3 cellular contexts compared by ENCODE assay signal in genomic region chr11:6799402-6799801, GRCh38.
TF ChIP-seq lines count a peak whose summit lies in the region.

Gene OR6A2 (minus strand): TSS chr11:6799689. CDS start chr11:6795708, 3,981 bp downstream.

TF ChIP-seq in GM23338, 12 proteins besides CTCF, POLR2A, EP300 and RAD21 (continues in another document):
- no peak for TF ChIP-seq POLR2AphosphoS5 (IDR thresholded peaks at IDR 0.05; ENCODE audit: low read depth)
- no peak for TF ChIP-seq STAT1 (IDR thresholded peaks at IDR 0.05; ENCODE audit: unreplicated experiment)
- TF ChIP-seq ZNF331 (CRISPR knock-in tag; IDR thresholded peaks at IDR 0.05; ENCODE audit: low read depth) = no peak
- no peak for TF ChIP-seq ZNF462 (CRISPR knock-in tag; IDR thresholded peaks at IDR 0.05)
- no peak for TF ChIP-seq NANOG (IDR thresholded peaks at IDR 0.05; ENCODE audit: borderline replicate concordance)
- no peak for TF ChIP-seq EZH2 (IDR thresholded peaks at IDR 0.05; ENCODE audit: low read depth, unreplicated experiment)

TF ChIP-seq in IMR-90, 13 proteins besides CTCF, POLR2A, EP300 and RAD21:
- no peak for TF ChIP-seq FOS (IDR thresholded peaks at IDR 0.05; ENCODE audit: low read depth, low read length)
- TF ChIP-seq CEBPB (IDR thresholded peaks at IDR 0.05; ENCODE audit: low read depth, low read length) = no peak
- no peak for TF ChIP-seq USF2 (IDR thresholded peaks at IDR 0.05; ENCODE audit: low read depth, low read length)
- TF ChIP-seq BHLHE40 (IDR thresholded peaks at IDR 0.05; ENCODE audit: low read depth, low read length) = no peak
TF ChIP-seq in IMR-90: peak in this region for 0.

TF ChIP-seq in WTC11, 78 proteins besides CTCF, POLR2A, EP300 and RAD21:
- TF ChIP-seq NR2C2 (CRISPR knock-in tag; IDR thresholded peaks at IDR 0.05) (no peak), SOX15 (CRISPR knock-in tag; IDR thresholded peaks at IDR 0.05) (no peak), IRF1 (CRISPR knock-in tag; IDR thresholded peaks at IDR 0.05) (no peak), SMAD3 (CRISPR knock-in tag; IDR thresholded peaks at IDR 0.05; ENCODE audit: borderline replicate concordance) (no peak), CREB1 (CRISPR knock-in tag; IDR thresholded peaks at IDR 0.05) (no peak), USF1 (CRISPR knock-in tag; IDR thresholded peaks at IDR 0.05) (no peak), ZMAT4 (CRISPR knock-in tag; IDR thresholded peaks at IDR 0.05) (no peak), AR (CRISPR knock-in tag; IDR thresholded peaks at IDR 0.05) (no peak), STAT6 (CRISPR knock-in tag; conservative IDR thresholded peaks at IDR 0.05; ENCODE audit: low read depth) (no peak), ZNF263 (CRISPR knock-in tag; IDR thresholded peaks at IDR 0.05; ENCODE audit: low read depth) (no peak), ZNF121 (CRISPR knock-in tag; IDR thresholded peaks at IDR 0.05) (no peak), ZNF138 (CRISPR knock-in tag; conservative IDR thresholded peaks at IDR 0.05) (no peak), ATF6 (CRISPR knock-in tag; IDR thresholded peaks at IDR 0.05) (no peak), HMGA2 (CRISPR knock-in tag; IDR thresholded peaks at IDR 0.05) (no peak), FOXK1 (CRISPR knock-in tag; IDR thresholded peaks at IDR 0.05) (no peak), ZBTB21 (CRISPR knock-in tag; IDR thresholded peaks at IDR 0.05; ENCODE audit: borderline replicate concordance) (no peak), MAX (CRISPR knock-in tag; IDR thresholded peaks at IDR 0.05) (no peak)
